37 cellular contexts compared by ENCODE assay signal in the genomic region with DNA sequence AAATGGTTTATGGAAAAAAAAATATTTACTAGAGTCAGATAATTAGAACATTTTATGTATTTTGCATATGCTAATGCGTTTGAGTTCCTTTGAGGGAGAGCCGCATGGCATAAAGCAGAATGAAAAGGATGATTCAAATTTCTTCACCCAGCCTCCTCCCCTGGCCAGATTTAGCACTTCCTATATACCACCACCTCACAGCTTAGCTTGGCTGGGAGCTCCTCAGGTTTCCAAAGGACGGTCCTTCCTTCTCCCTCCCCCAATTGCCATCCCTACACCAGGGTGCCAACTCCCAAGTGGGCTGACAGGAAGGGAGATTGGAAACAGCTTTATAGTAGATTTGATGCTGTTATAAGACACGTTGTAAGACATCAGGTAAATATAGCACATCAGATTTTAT.
"Had no signal": no experiment of that assay in that cellular context is flagged by ENCODE, and none has a peak within 500 bp of the region (broad histone marks: within the 10 kb centered on the region; RNA-seq: fewer than 3 reads in every experiment).

No MANE protein-coding gene starts in this region.

- DNase-seq: activated CD4-positive, alpha-beta memory T cell treated with anti-CD3 and anti-CD28 coated beads, Interleukin-2, amount 10 ng/mL, durations not matched to agents 7 days and 5 days; activated CD4-positive, alpha-beta T cell treated with anti-CD3 and anti-CD28 coated beads for 1 hour; activated CD4-positive, alpha-beta T cell treated with anti-CD3 and anti-CD28 coated beads for 36 hours; activated CD4-positive, alpha-beta T cell treated with anti-CD3 and anti-CD28 coated beads for 48 hours; activated CD4-positive, alpha-beta T cell treated with anti-CD3 and anti-CD28 coated beads, Interleukin-2, amount 10 ng/mL, durations not matched to agents 7 days and 5 days; activated CD4-positive, alpha-beta T cell treated with anti-CD3 and anti-CD28 coated beads, Interleukin-2, amount 50 U/mL, for 48 hours; activated CD4-positive, CD25-positive, alpha-beta regulatory T cell; activated CD8-positive, alpha-beta memory T cell treated with anti-CD3 and anti-CD28 coated beads for 24 hours; activated CD8-positive, alpha-beta memory T cell treated with anti-CD3 and anti-CD28 coated beads, Interleukin-2, amount 10 ng/mL, durations not matched to agents 7 days and 5 days; activated CD8-positive, alpha-beta memory T cell treated with anti-CD3 and anti-CD28 coated beads, Interleukin-2, amount 50 U/mL, for 48 hours; activated CD8-positive, alpha-beta T cell treated with anti-CD3 and anti-CD28 coated beads, Interleukin-2, amount 10 ng/mL, durations not matched to agents 7 days and 5 days; activated effector memory CD4-positive, alpha-beta T cell treated with Interleukin-2 at 50 U/mL for 16 hours; activated gamma-delta T cell; activated naive CD4-positive, alpha-beta T cell treated with anti-CD3 and anti-CD28 coated beads, Interleukin-2, amount 10 ng/mL, durations not matched to agents 7 days and 5 days; activated naive CD4-positive, alpha-beta T cell treated with Interleukin-2 at 50 U/mL for 16 hours; activated naive CD8-positive, alpha-beta T cell treated with anti-CD3 and anti-CD28 coated beads, Interleukin-2, amount 10 ng/mL, durations not matched to agents 7 days and 5 days; activated naive CD8-positive, alpha-beta T cell treated with anti-CD3 and anti-CD28 coated beads, Interleukin-2, amount 50 U/mL, for 24 hours; activated T-cell treated with anti-CD3 and anti-CD28 coated beads, Interleukin-2, amount 50 U/mL, for 24 hours; activated T-cell treated with anti-CD3 and anti-CD28 coated beads, Interleukin-2, amount 50 U/mL, for 48 hours; amygdala; anterior cingulate cortex; caudate nucleus; T-helper 1 cell; T-helper 2 cell; T-helper 9 cell had no signal

- H3K27me3 ChIP-seq: ascending aorta, cardiac muscle cell had no signal

- H3K4me1 Mint-ChIP-seq: activated CD4-positive, alpha-beta T cell treated with anti-CD3 and anti-CD28 coated beads, Interleukin-2, amount 10 ng/mL, durations not matched to agents 7 days and 5 days; activated naive CD4-positive, alpha-beta T cell treated with anti-CD3 and anti-CD28 coated beads, Interleukin-2, amount 10 ng/mL, durations not matched to agents 7 days and 5 days; activated naive CD4-positive, alpha-beta T cell treated with anti-CD3 and anti-CD28 coated beads, Interleukin-2, amount 50 U/mL, for 24 hours; activated naive CD8-positive, alpha-beta T cell treated with anti-CD3 and anti-CD28 coated beads, Interleukin-2, amount 10 ng/mL, durations not matched to agents 7 days and 5 days; activated naive CD8-positive, alpha-beta T cell treated with anti-CD3 and anti-CD28 coated beads, Interleukin-2, amount 50 U/mL, for 24 hours had no signal

- H3K36me3 ChIP-seq: ascending aorta, cardiac muscle cell had no signal

- H3K9me3 Mint-ChIP-seq: activated CD4-positive, alpha-beta memory T cell treated with anti-CD3 and anti-CD28 coated beads, Interleukin-2, amount 10 ng/mL, durations not matched to agents 7 days and 5 days; activated CD4-positive, alpha-beta T cell treated with anti-CD3 and anti-CD28 coated beads, Interleukin-2, amount 10 ng/mL, durations not matched to agents 7 days and 5 days; activated naive CD4-positive, alpha-beta T cell treated with anti-CD3 and anti-CD28 coated beads, Interleukin-2, amount 10 ng/mL, durations not matched to agents 7 days and 5 days; activated naive CD4-positive, alpha-beta T cell treated with anti-CD3 and anti-CD28 coated beads, Interleukin-2, amount 50 U/mL, for 24 hours; activated naive CD8-positive, alpha-beta T cell treated with anti-CD3 and anti-CD28 coated beads, Interleukin-2, amount 10 ng/mL, durations not matched to agents 7 days and 5 days; activated naive CD8-positive, alpha-beta T cell treated with anti-CD3 and anti-CD28 coated beads, Interleukin-2, amount 50 U/mL, for 24 hours; activated T-cell treated with anti-CD3 and anti-CD28 coated beads, Interleukin-2, amount 50 U/mL, for 24 hours; activated T-helper 2 cell treated with anti-CD3 and anti-CD28 coated beads, Interferon-gamma antibody, Interleukin-2, Interleukin-4, amounts not matched to agents 10 μg/mL and 5 μg/mL and 100 μg/mL, durations not matched to agents 14 hours and 24 hours and 36 hours; T-helper 1 cell treated with Interleukin-12 subunit alpha and Interleukin-12 subunit beta and Interleukin-4 antibody, amounts not matched to agents 30 μg/mL and 1 μg/mL, for 36 hours; T-helper 2 cell treated with Interferon-gamma antibody and Interleukin-4, amounts not matched to agents 5 μg/mL and 100 μg/mL, for 36 hours had no signal

- H3K9me3 ChIP-seq: ascending aorta had no signal

- H3K4me3 ChIP-seq: ascending aorta, cardiac muscle cell had no signal

- H3K27ac ChIP-seq: ascending aorta, cardiac muscle cell, VCaP had no signal

- H3K27me3 Mint-ChIP-seq: activated naive CD4-positive, alpha-beta T cell treated with anti-CD3 and anti-CD28 coated beads, Interleukin-2, amount 50 U/mL, for 24 hours; brain had no signal

- ATAC-seq: activated CD4-positive, alpha-beta T cell treated with anti-CD3 and anti-CD28 coated beads for 36 hours; activated CD4-positive, CD25-positive, alpha-beta regulatory T cell treated with anti-CD3 and anti-CD28 coated beads, Interleukin-2, amount 50 U/mL, for 24 hours; activated CD8-positive, alpha-beta memory T cell treated with anti-CD3 and anti-CD28 coated beads, Interleukin-2, amount 10 ng/mL, durations not matched to agents 7 days and 5 days; activated CD8-positive, alpha-beta T cell treated with anti-CD3 and anti-CD28 coated beads, Interleukin-2, amount 10 ng/mL, durations not matched to agents 7 days and 5 days; activated naive CD8-positive, alpha-beta T cell treated with anti-CD3 and anti-CD28 coated beads, Interleukin-2, amount 50 U/mL, for 24 hours had no signal

- H3K36me3 Mint-ChIP-seq: activated CD8-positive, alpha-beta memory T cell treated with anti-CD3 and anti-CD28 coated beads, Interleukin-2, amount 10 ng/mL, durations not matched to agents 7 days and 5 days; activated naive CD4-positive, alpha-beta T cell treated with anti-CD3 and anti-CD28 coated beads, Interleukin-2, amount 10 ng/mL, durations not matched to agents 7 days and 5 days; activated naive CD4-positive, alpha-beta T cell treated with anti-CD3 and anti-CD28 coated beads, Interleukin-2, amount 50 U/mL, for 24 hours; activated naive CD8-positive, alpha-beta T cell; activated naive CD8-positive, alpha-beta T cell treated with anti-CD3 and anti-CD28 coated beads, Interleukin-2, amount 10 ng/mL, durations not matched to agents 7 days and 5 days; brain had no signal

- H3K4me1 ChIP-seq: ascending aorta had no signal

- H3K27ac Mint-ChIP-seq: activated CD4-positive, alpha-beta memory T cell treated with anti-CD3 and anti-CD28 coated beads, Interleukin-2, amount 10 ng/mL, durations not matched to agents 7 days and 5 days; activated CD4-positive, alpha-beta T cell treated with anti-CD3 and anti-CD28 coated beads for 36 hours; activated CD4-positive, alpha-beta T cell treated with anti-CD3 and anti-CD28 coated beads, Interleukin-2, amount 10 ng/mL, durations not matched to agents 7 days and 5 days; activated CD8-positive, alpha-beta memory T cell treated with anti-CD3 and anti-CD28 coated beads, Interleukin-2, amount 10 ng/mL, durations not matched to agents 7 days and 5 days; activated CD8-positive, alpha-beta T cell treated with anti-CD3 and anti-CD28 coated beads, Interleukin-2, amount 10 ng/mL, durations not matched to agents 7 days and 5 days; activated naive CD4-positive, alpha-beta T cell treated with anti-CD3 and anti-CD28 coated beads, Interleukin-2, amount 10 ng/mL, durations not matched to agents 7 days and 5 days; activated naive CD4-positive, alpha-beta T cell treated with anti-CD3 and anti-CD28 coated beads, Interleukin-2, amount 50 U/mL, for 24 hours; activated naive CD8-positive, alpha-beta T cell; activated naive CD8-positive, alpha-beta T cell treated with anti-CD3 and anti-CD28 coated beads, Interleukin-2, amount 10 ng/mL, durations not matched to agents 7 days and 5 days; activated naive CD8-positive, alpha-beta T cell treated with anti-CD3 and anti-CD28 coated beads, Interleukin-2, amount 50 U/mL, for 24 hours; activated T-cell treated with anti-CD3 and anti-CD28 coated beads, Interleukin-2, amount 50 U/mL, for 24 hours; activated T-helper 2 cell treated with anti-CD3 and anti-CD28 coated beads, Interferon-gamma antibody, Interleukin-2, Interleukin-4, amounts not matched to agents 10 μg/mL and 5 μg/mL and 100 μg/mL, durations not matched to agents 14 hours and 24 hours and 36 hours; T-helper 1 cell treated with Interleukin-12 subunit alpha and Interleukin-12 subunit beta and Interleukin-4 antibody, amounts not matched to agents 30 μg/mL and 1 μg/mL, for 36 hours; T-helper 2 cell treated with Interferon-gamma antibody and Interleukin-4, amounts not matched to agents 5 μg/mL and 100 μg/mL, for 36 hours had no signal

- FAIRE-seq: bronchial epithelial cell, TTC549 had no signal

- H3K4me3 Mint-ChIP-seq: activated CD4-positive, alpha-beta memory T cell treated with anti-CD3 and anti-CD28 coated beads, Interleukin-2, amount 10 ng/mL, durations not matched to agents 7 days and 5 days; activated CD4-positive, alpha-beta T cell treated with anti-CD3 and anti-CD28 coated beads for 36 hours; activated CD4-positive, alpha-beta T cell treated with anti-CD3 and anti-CD28 coated beads, Interleukin-2, amount 10 ng/mL, durations not matched to agents 7 days and 5 days; activated CD8-positive, alpha-beta memory T cell treated with anti-CD3 and anti-CD28 coated beads, Interleukin-2, amount 10 ng/mL, durations not matched to agents 7 days and 5 days; activated CD8-positive, alpha-beta T cell treated with anti-CD3 and anti-CD28 coated beads, Interleukin-2, amount 10 ng/mL, durations not matched to agents 7 days and 5 days; activated naive CD4-positive, alpha-beta T cell treated with anti-CD3 and anti-CD28 coated beads, Interleukin-2, amount 10 ng/mL, durations not matched to agents 7 days and 5 days; activated naive CD4-positive, alpha-beta T cell treated with anti-CD3 and anti-CD28 coated beads, Interleukin-2, amount 50 U/mL, for 24 hours; activated naive CD8-positive, alpha-beta T cell; activated naive CD8-positive, alpha-beta T cell treated with anti-CD3 and anti-CD28 coated beads, Interleukin-2, amount 10 ng/mL, durations not matched to agents 7 days and 5 days; activated naive CD8-positive, alpha-beta T cell treated with anti-CD3 and anti-CD28 coated beads, Interleukin-2, amount 50 U/mL, for 24 hours; activated T-cell treated with anti-CD3 and anti-CD28 coated beads, Interleukin-2, amount 50 U/mL, for 24 hours; brain; T-helper 1 cell treated with Interleukin-12 subunit alpha and Interleukin-12 subunit beta and Interleukin-4 antibody, amounts not matched to agents 30 μg/mL and 1 μg/mL, for 36 hours; T-helper 2 cell treated with Interferon-gamma antibody and Interleukin-4, amounts not matched to agents 5 μg/mL and 100 μg/mL, for 36 hours had no signal
